10 cellular contexts compared by ENCODE assay signal in genomic region chrX:118348186-118348810, GRCh38. TPM values are rescaled to one million over a fixed set of nuclear protein-coding genes. Genes with fewer than 3 reads are reported as not detected.
DNase-seq lines count a peak whose midpoint lies in the region; ATAC-seq and TF ChIP-seq lines count a peak whose summit lies in the region.
"Had no signal": no experiment of that assay in that cellular context is flagged by ENCODE, and none has a peak within 500 bp of the region (broad histone marks: within the 10 kb centered on the region; RNA-seq: fewer than 3 reads in every experiment).

No MANE protein-coding gene starts in this region.

- no peak overlapping the region for H2AFZ ChIP-seq in neural progenitor cell (replicated peaks)

- H3K27ac Mint-ChIP-seq in neural progenitor cell, result peak overlapping the region; percentile 97

- ATAC-seq in HG03280 (IDR thresholded peaks at IDR 0.05; ENCODE audit: unreplicated experiment) (no peak), HG03159 (IDR thresholded peaks at IDR 0.05; ENCODE audit: unreplicated experiment) (no peak)

- peaks cover 55% of the 10 kb centered on the region for H3K4me1 Mint-ChIP-seq in neural progenitor cell

- intact Hi-C loops in adrenal gland (cut with DNase I), result no loop called here

- peaks cover 52% of the 10 kb centered on the region for H3K79me2 ChIP-seq in neural progenitor cell (ENCODE audit: low read depth)

- H3K9me3 ChIP-seq in ES-I3 (ENCODE audit: control insufficient read depth, insufficient read depth, low read length) (no peaks in the 10 kb centered on the region), duodenal mucosa (ENCODE audit: control insufficient read depth in 1 of 2, low read length in 2 of 2) (no peaks in the 10 kb centered on the region), neural progenitor cell (ENCODE audit: low read depth) (no peaks in the 10 kb centered on the region), adrenal gland (replicated peaks in 1 of 3) (no peaks in the 10 kb centered on the region)

- no peak for DNase-seq in NB4 (ENCODE audit: low read depth)
- no peak for DNase-seq in neural progenitor cell (ENCODE audit: low spot score)
- no peak for DNase-seq in GM10266 (ENCODE audit: extremely low spot score)
- DNase-seq in adrenal gland, result no peak
- DNase-seq: amniotic stem cell, naive B cell had no signal

- TF ChIP-seq POLR2A in NB4 (IDR thresholded peaks at IDR 0.05; ENCODE audit: extremely low read depth, insufficient read length) (no peak), adrenal gland (IDR thresholded peaks at IDR 0.05) (no peak)

- H3K36me3 ChIP-seq in ES-I3 (ENCODE audit: insufficient read depth, low read length) (no peaks in the 10 kb centered on the region), duodenal mucosa (ENCODE audit: control insufficient read depth in 1 of 2, insufficient read depth in 2 of 2, low read length in 2 of 2) (no peaks in the 10 kb centered on the region), neural progenitor cell (no peaks in the 10 kb centered on the region), adrenal gland (replicated peaks in 1 of 2) (no peaks in the 10 kb centered on the region)

- H3K4me3 Mint-ChIP-seq in neural progenitor cell, result peak overlapping the region; percentile 99

- WGBS in adrenal gland, 4 donors, result 28 to 45% (median 35%) methylated on average over 2 of the region's 2 CpGs

- H3K27me3 Mint-ChIP-seq in neural progenitor cell (ENCODE audit: insufficient read depth, low read depth), result peaks cover 3% of the 10 kb centered on the region
- H3K27me3 Mint-ChIP-seq: naive B cell had no signal

- peaks cover 11% of the 10 kb centered on the region for H3F3A ChIP-seq in neural progenitor cell (ENCODE audit: low read depth)

- no peak for TF ChIP-seq CTCF in NB4 (IDR thresholded peaks at IDR 0.05; ENCODE audit: low read depth, low read length)
- TF ChIP-seq CTCF in neural progenitor cell (IDR thresholded peaks at IDR 0.05), result no peak
- TF ChIP-seq CTCF in GM10266 (IDR thresholded peaks at IDR 0.05; ENCODE audit: control insufficient read depth, insufficient read depth, low read depth, missing control alignments), result no peak
- TF ChIP-seq CTCF in adrenal gland (IDR thresholded peaks at IDR 0.05), result no peak

- H4K20me1 ChIP-seq in neural progenitor cell (ENCODE audit: low read depth), result peaks cover 18% of the 10 kb centered on the region

- H3K27ac ChIP-seq in duodenal mucosa (ENCODE audit: low read depth, low read length), result no peak overlapping the region
- no peak overlapping the region for H3K27ac ChIP-seq in neural progenitor cell
- H3K27ac ChIP-seq in adrenal gland, result no peak overlapping the region

- peak overlapping the region; percentile 82 for H3K4me2 ChIP-seq in neural progenitor cell

- H3K4me1 ChIP-seq in ES-I3 (ENCODE audit: insufficient read depth, low read length), result peaks cover 17% of the 10 kb centered on the region
- peaks cover 13 to 23% of the 10 kb centered on the region in 2 donors for H3K4me1 ChIP-seq in duodenal mucosa (ENCODE audit: control insufficient read depth in 1 of 2, insufficient read depth in 2 of 2, low read length in 2 of 2)
- H3K4me1 ChIP-seq in neural progenitor cell, result peaks cover 12% of the 10 kb centered on the region
- H3K4me1 ChIP-seq in adrenal gland (replicated peaks in 1 of 2), result peaks cover 0 to 29% of the 10 kb centered on the region in 2 donors

- H3K4me3 ChIP-seq in NB4 (ENCODE audit: low read depth, low read length) (peak overlapping the region; percentile 75), duodenal mucosa (ENCODE audit: low read depth in 1 of 2, low read length in 2 of 2) (peak overlapping the region; percentile 83 to 86), neural progenitor cell (peak overlapping the region; percentile 71), adrenal gland (no peak overlapping the region)

- H3K9ac ChIP-seq in ES-I3 (ENCODE audit: low read depth, low read length) (peak overlapping the region; percentile 88), duodenal mucosa (ENCODE audit: low read depth in 1 of 2, low read length in 2 of 2) (peak overlapping the region; percentile 82 to 85), neural progenitor cell (no peak overlapping the region)

- H3K27me3 ChIP-seq in duodenal mucosa (ENCODE audit: control insufficient read depth in 1 of 2, insufficient read depth in 2 of 2, low read length in 2 of 2) (no peaks in the 10 kb centered on the region), neural progenitor cell (no peaks in the 10 kb centered on the region), adrenal gland (no peaks in the 10 kb centered on the region)

- no peaks in the 10 kb centered on the region for H3K9me3 Mint-ChIP-seq in neural progenitor cell
- H3K9me3 Mint-ChIP-seq: naive B cell had no signal

- H3K36me3 Mint-ChIP-seq in neural progenitor cell, result no peaks in the 10 kb centered on the region

RNA-seq across cellular contexts. Expression of gene WDR44, which starts 2.4 kb away (rescaled TPM):
- total RNA-seq in neural progenitor cell (ENCODE audit: low replicate concordance) (14.1 and 18.0 TPM in 2 replicates), adrenal gland (10 to 100 TPM in 7 of 8 donors, 1 to 10 TPM in 1; 10.0 to 25.9 (median 14.0) TPM)
- 10 to 100 TPM in 1 of 3 donors, 1 to 10 TPM in 2; 2.2 to 16.9 (median 3.5) TPM for polyA plus RNA-seq in adrenal gland

Comparison
In these comparisons a context has a peak if more than half of its experiments do, and no peak if none do; other contexts are left out.
1. H3K4me3 ChIP-seq: peak in NB4 (single experiment), duodenal mucosa (2 of 2) and neural progenitor cell (single experiment); none in adrenal gland (0 of 4).